ENCODE assay signal across 18 cellular contexts in genomic region chr4:4249876-4250275, GRCh38. TPM values are rescaled to one million over a fixed set of nuclear protein-coding genes. Genes with fewer than 3 reads are reported as not detected.
A peak's percentile ranks its signal among the peaks of the same experiment; 100 is the strongest.
DNase-seq lines count a peak whose midpoint lies in the region; ATAC-seq and TF ChIP-seq lines count a peak whose summit lies in the region.
"Had no signal": no experiment of that assay in that cellular context is flagged by ENCODE, and none has a peak within 500 bp of the region (broad histone marks: within the 10 kb centered on the region; RNA-seq: fewer than 3 reads in every experiment).

No MANE protein-coding gene starts in this region.

- peaks cover 25% of the 10 kb centered on the region for H3K4me1 Mint-ChIP-seq in activated naive CD8-positive, alpha-beta T cell (ENCODE audit: low read depth)
- peaks cover 14% of the 10 kb centered on the region for H3K4me1 Mint-ChIP-seq in activated naive CD8-positive, alpha-beta T cell treated with anti-CD3 and anti-CD28 coated beads for 36 hours
- peaks cover 17 to 30% of the 10 kb centered on the region in 2 donors for H3K4me1 Mint-ChIP-seq in stimulated activated naive B cell treated with anti-CD40 and anti-IgM and Interleukin-4, amounts not matched to agents 10 μg/mL and 1 μg/mL and 100 μg/mL, for 72 hours
- peaks cover 20% of the 10 kb centered on the region for H3K4me1 Mint-ChIP-seq in CD14-positive monocyte

- peaks cover 9% of the 10 kb centered on the region for H3K36me3 Mint-ChIP-seq in activated naive CD8-positive, alpha-beta T cell
- H3K36me3 Mint-ChIP-seq in activated naive CD8-positive, alpha-beta T cell treated with anti-CD3 and anti-CD28 coated beads for 36 hours: peaks cover 7% of the 10 kb centered on the region
- H3K36me3 Mint-ChIP-seq in stimulated activated naive B cell treated with anti-CD40 and anti-IgM and Interleukin-4, amounts not matched to agents 10 μg/mL and 1 μg/mL and 100 μg/mL, for 72 hours: peaks cover 7 to 12% of the 10 kb centered on the region in 2 donors
- H3K36me3 Mint-ChIP-seq in CD14-positive monocyte: peaks cover 11% of the 10 kb centered on the region in 2 donors

- no peak for DNase-seq in activated naive CD8-positive, alpha-beta T cell treated with anti-CD3 and anti-CD28 coated beads for 36 hours
- peak; percentile 26 to 60 for DNase-seq in SJCRH30
- DNase-seq in left kidney (ENCODE audit: low read depth, low spot score): peak; percentile 71
- DNase-seq in stimulated activated naive B cell treated with anti-CD40 and anti-IgM and Interleukin-4, amounts not matched to agents 10 μg/mL and 1 μg/mL and 100 μg/mL, for 72 hours: no peak
- DNase-seq in CD14-positive monocyte (ENCODE audit: low spot score): no peak
- DNase-seq in stomach: no peak
- DNase-seq: activated CD4-positive, alpha-beta T cell treated with anti-CD3 and anti-CD28 coated beads for 4 hours; activated naive CD8-positive, alpha-beta T cell treated with anti-CD3 and anti-CD28 coated beads, Interleukin-2, amount 10 ng/mL, durations not matched to agents 7 days and 5 days; brain microvascular endothelial cell; NCI-H187 treated with DMSO at 0.1 percent for 48 hours; NCI-H524; RPMI8226; stimulated activated CD4-positive, alpha-beta T cell treated with anti-CD3 and anti-CD28 coated beads, Interleukin-4, amount 100 ng/mL, for 1 hour had no signal

- H3K27ac ChIP-seq in SJCRH30 (no peak overlapping the region), stomach (no peak overlapping the region)
- H3K27ac ChIP-seq: brain microvascular endothelial cell had no signal

- H3K27me3 Mint-ChIP-seq in activated naive CD8-positive, alpha-beta T cell: no peaks in the 10 kb centered on the region
- no peaks in the 10 kb centered on the region for H3K27me3 Mint-ChIP-seq in activated naive CD8-positive, alpha-beta T cell treated with anti-CD3 and anti-CD28 coated beads for 36 hours
- peaks cover 6 to 9% of the 10 kb centered on the region in 2 donors for H3K27me3 Mint-ChIP-seq in stimulated activated naive B cell treated with anti-CD40 and anti-IgM and Interleukin-4, amounts not matched to agents 10 μg/mL and 1 μg/mL and 100 μg/mL, for 72 hours
- H3K27me3 Mint-ChIP-seq in CD14-positive monocyte (ENCODE audit: low read depth in 3 of 3): peaks cover 4 to 20% (median 14%) of the 10 kb centered on the region in 3 donors

- 70 to 81% (median 75%) methylated on average over 7 of the region's 7 CpGs for WGBS in stomach, 5 donors

- no peak overlapping the region for H3K27ac Mint-ChIP-seq in activated naive CD8-positive, alpha-beta T cell
- no peak overlapping the region for H3K27ac Mint-ChIP-seq in activated naive CD8-positive, alpha-beta T cell treated with anti-CD3 and anti-CD28 coated beads for 36 hours
- peak overlapping the region; percentile 47 for H3K27ac Mint-ChIP-seq in stimulated activated naive B cell treated with anti-CD40 and anti-IgM and Interleukin-4, amounts not matched to agents 10 μg/mL and 1 μg/mL and 100 μg/mL, for 72 hours
- H3K27ac Mint-ChIP-seq in CD14-positive monocyte: peak overlapping the region in 1 of 7 donors; percentile 11
- H3K27ac Mint-ChIP-seq: activated naive CD8-positive, alpha-beta T cell treated with anti-CD3 and anti-CD28 coated beads, Interleukin-2, amount 10 ng/mL, durations not matched to agents 7 days and 5 days had no signal

- intact Hi-C loops in CD14-positive monocyte (cut with micrococcal nuclease) (loop anchor here (2.0 to 5.0 kb wide), 3 partner anchors 41 to 87 kb away; partner anchors contain the start of genes LYAR (in 2 of the 2) and ZBTB49 (in 2 of the 2)), stomach (cut with DNase I; ENCODE audit: low total_unique reads) (no loop called here)

- H3K4me3 Mint-ChIP-seq in activated naive CD8-positive, alpha-beta T cell: peak overlapping the region; percentile 32
- no peak overlapping the region for H3K4me3 Mint-ChIP-seq in activated naive CD8-positive, alpha-beta T cell treated with anti-CD3 and anti-CD28 coated beads for 36 hours
- no peak overlapping the region for H3K4me3 Mint-ChIP-seq in stimulated activated naive B cell treated with anti-CD40 and anti-IgM and Interleukin-4, amounts not matched to agents 10 μg/mL and 1 μg/mL and 100 μg/mL, for 72 hours
- H3K4me3 Mint-ChIP-seq in CD14-positive monocyte: no peak overlapping the region

- TF ChIP-seq EP300 in stomach (IDR thresholded peaks at IDR 0.05): no peak

- H3K9me3 Mint-ChIP-seq in activated naive CD8-positive, alpha-beta T cell (ENCODE audit: low read depth): no peaks in the 10 kb centered on the region
- no peaks in the 10 kb centered on the region for H3K9me3 Mint-ChIP-seq in activated naive CD8-positive, alpha-beta T cell treated with anti-CD3 and anti-CD28 coated beads for 36 hours
- H3K9me3 Mint-ChIP-seq in stimulated activated naive B cell treated with anti-CD40 and anti-IgM and Interleukin-4, amounts not matched to agents 10 μg/mL and 1 μg/mL and 100 μg/mL, for 72 hours: no peaks in the 10 kb centered on the region
- peaks cover 0 to 2% (median 0%) of the 10 kb centered on the region in 7 donors for H3K9me3 Mint-ChIP-seq in CD14-positive monocyte
- H3K9me3 Mint-ChIP-seq: activated naive CD8-positive, alpha-beta T cell treated with anti-CD3 and anti-CD28 coated beads, Interleukin-2, amount 10 ng/mL, durations not matched to agents 7 days and 5 days had no signal

- no peak overlapping the region for H3K4me3 ChIP-seq in SJCRH30
- no peak overlapping the region for H3K4me3 ChIP-seq in stomach

- TF ChIP-seq CTCF in CD14-positive monocyte (IDR thresholded peaks at IDR 0.05) (no peak), stomach (IDR thresholded peaks at IDR 0.05) (no peak)

- no peaks in the 10 kb centered on the region for H3K27me3 ChIP-seq in SJCRH30
- H3K27me3 ChIP-seq in stomach: peaks cover 0 to 5% (median 0%) of the 10 kb centered on the region in 3 donors
- H3K27me3 ChIP-seq: brain microvascular endothelial cell had no signal

- TF ChIP-seq POLR2A in stomach (IDR thresholded peaks at IDR 0.05): no peak

- no peak for ATAC-seq in stimulated activated naive B cell treated with anti-CD40 and anti-IgM and Interleukin-4, amounts not matched to agents 10 μg/mL and 1 μg/mL and 100 μg/mL, for 72 hours (replicated peaks)
- no peak for ATAC-seq in HG03045 (IDR thresholded peaks at IDR 0.05; ENCODE audit: unreplicated experiment)

- H3K9me3 ChIP-seq in SJCRH30 (replicated peaks) (no peaks in the 10 kb centered on the region), stomach (no peaks in the 10 kb centered on the region)

- H3K4me1 ChIP-seq in SJCRH30: peaks cover 4% of the 10 kb centered on the region
- peaks cover 7 to 42% (median 27%) of the 10 kb centered on the region in 4 donors for H3K4me1 ChIP-seq in stomach

- peaks cover 13% of the 10 kb centered on the region for H3K36me3 ChIP-seq in SJCRH30
- H3K36me3 ChIP-seq in stomach: peaks cover 6 to 12% (median 9%) of the 10 kb centered on the region in 4 donors

RNA-seq across cellular contexts. Expression of gene TMEM128, which starts 1.9 kb away (rescaled TPM):
- 10 to 100 TPM; 23.6 to 25.0 TPM for total RNA-seq in activated naive CD8-positive, alpha-beta T cell treated with anti-CD3 and anti-CD28 coated beads for 36 hours
- 25.0 and 25.5 TPM in 2 replicates for total RNA-seq in SJCRH30 (2014; rRNA removed; shearing (Covaris generic))
- polyA plus RNA-seq in CD14-positive monocyte: 10 to 100 TPM; 29.7 to 35.1 TPM
- 10 to 100 TPM in 3 of 5 donors, 1 to 10 TPM in 1, under 1 TPM in 1; 0.29 to 46.3 (median 19.0) TPM for total RNA-seq in stomach
- polyA plus RNA-seq in stomach: 10 to 100 TPM; 14.9 to 18.5 (median 18.1) TPM

RNA-seq across cellular contexts. Expression of gene OTOP1, which starts 23.1 kb away (rescaled TPM):
- not detected for total RNA-seq in activated naive CD8-positive, alpha-beta T cell treated with anti-CD3 and anti-CD28 coated beads for 36 hours
- total RNA-seq in SJCRH30 (2014; rRNA removed; shearing (Covaris generic)): not detected in 2 replicates
- polyA plus RNA-seq in CD14-positive monocyte (not detected), stomach (not detected)
- not detected for total RNA-seq in stomach
- total RNA-seq: activated naive CD8-positive, alpha-beta T cell treated with anti-CD3 and anti-CD28 coated beads, Interleukin-2, amount 10 ng/mL, durations not matched to agents 7 days and 5 days; Daoy; renal cortical epithelial cell; ureter had no signal

RNA-seq across cellular contexts. Expression of gene LYAR, which starts 40.1 kb away (rescaled TPM):
- 100 to 1,000 TPM in 1 of 2 experiments, 10 to 100 TPM in 1; 97.6 to 106 TPM for total RNA-seq in activated naive CD8-positive, alpha-beta T cell treated with anti-CD3 and anti-CD28 coated beads for 36 hours
- 58.7 and 60.2 TPM in 2 replicates for total RNA-seq in SJCRH30 (2014; rRNA removed; shearing (Covaris generic))
- 10 to 100 TPM; 14.9 to 22.6 TPM for polyA plus RNA-seq in CD14-positive monocyte
- total RNA-seq in stomach: 10 to 100 TPM in 1 of 5 donors, 1 to 10 TPM in 3, under 1 TPM in 1; 0.87 to 17.4 (median 8.1) TPM
- polyA plus RNA-seq in stomach: 10 to 100 TPM in 2 of 3 donors, 1 to 10 TPM in 1; 7.3 to 23.8 (median 13.0) TPM

RNA-seq across cellular contexts. Expression of gene ZBTB49, which starts 40.2 kb away (rescaled TPM):
- 1 to 10 TPM; 5.7 to 6.0 TPM for total RNA-seq in activated naive CD8-positive, alpha-beta T cell treated with anti-CD3 and anti-CD28 coated beads for 36 hours
- 5.8 and 5.9 TPM in 2 replicates for total RNA-seq in SJCRH30 (2014; rRNA removed; shearing (Covaris generic))
- polyA plus RNA-seq in CD14-positive monocyte (1 to 10 TPM; 1.4 to 1.7 TPM), stomach (1 to 10 TPM; 1.2 to 2.7 (median 2.1) TPM)
- 1 to 10 TPM in 3 of 5 donors, under 1 TPM in 1, not detected in 1; 0.29 to 7.6 (median 6.6) TPM for total RNA-seq in stomach

Comparison
In these comparisons a context has a peak if more than half of its experiments do, and no peak if none do; other contexts are left out.
1. DNase-seq: peak in SJCRH30 (2 of 2) and left kidney (single experiment); none in activated naive CD8-positive, alpha-beta T cell treated with anti-CD3 and anti-CD28 coated beads for 36 hours (single experiment), stimulated activated naive B cell treated with anti-CD40 and anti-IgM and Interleukin-4, amounts not matched to agents 10 μg/mL and 1 μg/mL and 100 μg/mL, for 72 hours (single experiment), CD14-positive monocyte (single experiment) and stomach (single experiment).